9 cellular contexts compared by ENCODE assay signal in the genomic region with DNA sequence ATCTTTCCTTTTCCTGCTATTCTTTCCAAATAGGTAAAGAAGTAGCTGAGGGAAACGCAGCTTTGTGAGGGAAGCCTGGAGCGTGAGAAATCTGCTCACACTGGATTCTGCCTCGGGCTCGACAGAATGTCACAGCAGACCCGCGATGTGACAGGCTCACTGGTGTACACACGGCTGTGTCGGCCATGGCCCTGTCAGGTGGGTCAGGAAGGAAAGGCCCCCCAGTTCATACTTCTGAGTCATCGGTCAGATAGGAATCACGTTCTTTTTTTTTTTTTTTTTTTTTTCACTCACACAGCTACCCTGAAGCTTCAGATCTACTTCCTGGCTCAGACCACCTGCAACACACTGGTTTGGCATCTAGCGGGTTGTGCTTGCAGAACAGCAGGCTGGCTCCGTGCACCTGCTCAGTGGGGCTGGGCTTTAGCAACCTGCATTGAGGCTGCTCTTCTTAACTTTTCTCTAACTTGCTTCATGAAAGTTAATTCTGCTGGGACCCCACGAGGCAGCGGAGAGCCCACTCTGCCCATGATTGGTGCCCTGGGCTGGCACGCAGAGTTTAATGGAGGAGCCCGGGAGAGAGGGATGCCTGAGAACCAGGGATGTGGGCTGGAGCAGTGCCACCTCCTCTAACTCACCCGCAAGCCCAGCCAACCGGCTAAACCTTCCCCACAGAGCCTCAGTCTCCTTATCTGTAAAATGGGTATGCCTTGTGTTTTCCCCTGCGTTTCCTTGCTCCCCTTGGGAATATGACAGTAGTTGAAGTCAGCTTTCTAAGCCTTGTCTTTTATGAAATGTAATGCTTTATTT.
DNase-seq lines count a peak whose midpoint lies in the region; ATAC-seq and TF ChIP-seq lines count a peak whose summit lies in the region.
"Had no signal": no experiment of that assay in that cellular context is flagged by ENCODE, and none has a peak within 500 bp of the region (broad histone marks: within the 10 kb centered on the region; RNA-seq: fewer than 3 reads in every experiment).

No MANE protein-coding gene starts in this region.

- no peaks in the 10 kb centered on the region for H3K79me2 ChIP-seq in MM.1S (ENCODE audit: low read length)

- H3K9me3 ChIP-seq in CD4-positive, alpha-beta memory T cell (ENCODE audit: control insufficient read depth in 1 of 2, low read length in 2 of 2), result no peaks in the 10 kb centered on the region
- H3K9me3 ChIP-seq in MM.1S (replicated peaks; ENCODE audit: insufficient read depth, low read length), result no peaks in the 10 kb centered on the region
- H3K9me3 ChIP-seq in mucosa of rectum (ENCODE audit: control insufficient read depth in 2 of 2, low read length in 2 of 2), result no peaks in the 10 kb centered on the region
- H3K9me3 ChIP-seq in A673 (ENCODE audit: low read depth, low read length, poor library complexity, severe bottlenecking), result no peaks in the 10 kb centered on the region

- H3K27me3 Mint-ChIP-seq in CD4-positive, alpha-beta memory T cell, result no peaks in the 10 kb centered on the region
- H3K27me3 Mint-ChIP-seq in activated T-helper 1 cell treated with anti-CD3 and anti-CD28 coated beads, Interleukin-12 subunit alpha, Interleukin-12 subunit beta, Interleukin-2, Interleukin-4 antibody, amounts not matched to agents 30 ng/mL and 10 ng/mL and 1 ng/mL, durations not matched to agents 14 hours and 24 hours and 36 hours (ENCODE audit: insufficient read depth), result no peaks in the 10 kb centered on the region

- no peaks in the 10 kb centered on the region for H3K9me2 ChIP-seq in MM.1S (replicated peaks; ENCODE audit: insufficient read depth, low read length)

- H3K9me3 Mint-ChIP-seq in CD4-positive, alpha-beta memory T cell, result no peaks in the 10 kb centered on the region
- no peaks in the 10 kb centered on the region for H3K9me3 Mint-ChIP-seq in activated T-helper 1 cell treated with anti-CD3 and anti-CD28 coated beads, Interleukin-12 subunit alpha, Interleukin-12 subunit beta, Interleukin-2, Interleukin-4 antibody, amounts not matched to agents 30 ng/mL and 10 ng/mL and 1 ng/mL, durations not matched to agents 14 hours and 24 hours and 36 hours

- H2AFZ ChIP-seq in MM.1S (ENCODE audit: low read length), result peak overlapping the region; percentile 56; the same call in 1 of the 2 replicates

- peaks cover 86% of the 10 kb centered on the region for H3K4me1 ChIP-seq in CD4-positive, alpha-beta memory T cell (ENCODE audit: insufficient read depth, low read length)
- peaks cover 13% of the 10 kb centered on the region for H3K4me1 ChIP-seq in MM.1S (ENCODE audit: low read length)
- peaks cover 0 to 11% of the 10 kb centered on the region in 2 donors for H3K4me1 ChIP-seq in mucosa of rectum (ENCODE audit: control insufficient read depth in 2 of 2, insufficient read depth in 2 of 2, low read length in 2 of 2)
- no peaks in the 10 kb centered on the region for H3K4me1 ChIP-seq in A673 (ENCODE audit: insufficient read depth, low read length, poor library complexity, severe bottlenecking)

- no peaks in the 10 kb centered on the region for H3K36me3 Mint-ChIP-seq in CD4-positive, alpha-beta memory T cell
- no peaks in the 10 kb centered on the region for H3K36me3 Mint-ChIP-seq in activated T-helper 1 cell treated with anti-CD3 and anti-CD28 coated beads, Interleukin-12 subunit alpha, Interleukin-12 subunit beta, Interleukin-2, Interleukin-4 antibody, amounts not matched to agents 30 ng/mL and 10 ng/mL and 1 ng/mL, durations not matched to agents 14 hours and 24 hours and 36 hours (ENCODE audit: low read depth)

- BruUV-seq in A673 (replicated peaks; lab: Mats Ljungman, UMichigan), result no TSS peak

- peak overlapping the region; percentile 29 to 62 for H3K4me3 ChIP-seq in CD4-positive, alpha-beta memory T cell (ENCODE audit: low read length in 2 of 2)
- H3K4me3 ChIP-seq in MM.1S (ENCODE audit: low read length), result peak overlapping the region; percentile 40; the same call in 1 of the 2 replicates
- H3K4me3 ChIP-seq in mucosa of rectum (ENCODE audit: low read length in 2 of 2), result peak overlapping the region in 1 of 2 donors; percentile 49
- H3K4me3 ChIP-seq in A673 (ENCODE audit: low read depth, low read length, poor library complexity, severe bottlenecking), result no peak overlapping the region

- TF ChIP-seq CTCF in MM.1S (IDR thresholded peaks at IDR 0.05; ENCODE audit: low read length) (no peak), A673 (conservative IDR thresholded peaks at IDR 0.05; ENCODE audit: low read depth, low read length) (no peak)

- peak overlapping the region; percentile 90 for H3K27ac ChIP-seq in CD4-positive, alpha-beta memory T cell (ENCODE audit: low read depth, low read length)
- H3K27ac ChIP-seq in MM.1S (ENCODE audit: low read length) (no peak overlapping the region), mucosa of rectum (ENCODE audit: low read depth in 2 of 2, low read length in 2 of 2) (peak overlapping the region; percentile 54 to 72), A673 (ENCODE audit: low read depth, low read length, poor library complexity, severe bottlenecking) (no peak overlapping the region)

- POLR2A ChIA-PET in CD4-positive, alpha-beta memory T cell (lab: Charles Lee; ENCODE audit: partially characterized antibody), result interaction anchor here (0.6 to 19.6 kb wide), 26 partner anchors 8 to 463 kb away, joined by 3 to 646 read pairs (median 7); a partner anchor contains a TSS
- POLR2A ChIA-PET in A673 (lab: Charles Lee; ENCODE audit: low non-redundant PET), result no interaction called here

- H3K36me3 ChIP-seq in CD4-positive, alpha-beta memory T cell (ENCODE audit: insufficient read depth, low read length), result no peaks in the 10 kb centered on the region
- H3K36me3 ChIP-seq in MM.1S (replicated peaks; ENCODE audit: insufficient read depth, low read length) (no peaks in the 10 kb centered on the region), mucosa of rectum (ENCODE audit: control insufficient read depth in 2 of 2, insufficient read depth in 2 of 2, low read length in 2 of 2) (no peaks in the 10 kb centered on the region), A673 (ENCODE audit: insufficient read depth, low read length, poor library complexity, severe bottlenecking) (no peaks in the 10 kb centered on the region)

- peak overlapping the region; percentile 74 to 86 (median 83) for H3K4me3 Mint-ChIP-seq in CD4-positive, alpha-beta memory T cell
- H3K4me3 Mint-ChIP-seq in activated T-helper 1 cell treated with anti-CD3 and anti-CD28 coated beads, Interleukin-12 subunit alpha, Interleukin-12 subunit beta, Interleukin-2, Interleukin-4 antibody, amounts not matched to agents 30 ng/mL and 10 ng/mL and 1 ng/mL, durations not matched to agents 14 hours and 24 hours and 36 hours, result peak overlapping the region; percentile 76

- H3F3A ChIP-seq in MM.1S (ENCODE audit: insufficient read depth, low read length), result peaks cover 7% of the 10 kb centered on the region; the same call in 1 of the 2 replicates

- intact Hi-C loops in CD4-positive, alpha-beta memory T cell (cut with micrococcal nuclease), result no loop called here
- intact Hi-C loops in activated T-helper 1 cell treated with anti-CD3 and anti-CD28 coated beads, Interleukin-12 subunit alpha, Interleukin-12 subunit beta, Interleukin-2, Interleukin-4 antibody, amounts not matched to agents 30 ng/mL and 10 ng/mL and 1 ng/mL, durations not matched to agents 14 hours and 24 hours and 36 hours (cut with micrococcal nuclease), result loop anchor here (2.0 to 10.0 kb wide), 4 partner anchors 253 to 685 kb away; a partner anchor contains a TSS
- intact Hi-C loops in A673 (cut with micrococcal nuclease; ENCODE audit: unreplicated experiment), result loop anchor here (10.0 kb wide), 1 partner anchor 403 kb away; no protein-coding TSS in a partner anchor

- no peaks in the 10 kb centered on the region for H4K20me1 ChIP-seq in MM.1S (ENCODE audit: insufficient read depth, low read length)

- ATAC-seq in GM21717 (IDR thresholded peaks at IDR 0.05; ENCODE audit: unreplicated experiment), result no peak
- no peak for ATAC-seq in HG02840 (IDR thresholded peaks at IDR 0.05; ENCODE audit: low FRiP score, unreplicated experiment)

- peaks cover 61 to 91% (median 69%) of the 10 kb centered on the region in 4 donors for H3K4me1 Mint-ChIP-seq in CD4-positive, alpha-beta memory T cell
- H3K4me1 Mint-ChIP-seq in activated T-helper 1 cell treated with anti-CD3 and anti-CD28 coated beads, Interleukin-12 subunit alpha, Interleukin-12 subunit beta, Interleukin-2, Interleukin-4 antibody, amounts not matched to agents 30 ng/mL and 10 ng/mL and 1 ng/mL, durations not matched to agents 14 hours and 24 hours and 36 hours (ENCODE audit: low read depth), result peaks cover 71% of the 10 kb centered on the region

- H3K4me2 ChIP-seq in MM.1S (ENCODE audit: low read depth, low read length), result peak overlapping the region; percentile 83; the same call in 1 of the 2 replicates

- H3K27me3 ChIP-seq in CD4-positive, alpha-beta memory T cell (ENCODE audit: insufficient read depth, low read length), result no peaks in the 10 kb centered on the region
- H3K27me3 ChIP-seq in MM.1S (replicated peaks; ENCODE audit: insufficient read depth, low read length) (no peaks in the 10 kb centered on the region; the same call in 1 of the 2 replicates), mucosa of rectum (ENCODE audit: control insufficient read depth in 2 of 2, insufficient read depth in 2 of 2, low read length in 2 of 2) (no peaks in the 10 kb centered on the region), A673 (replicated peaks; ENCODE audit: insufficient read depth, low read depth, low read length, poor library complexity) (no peaks in the 10 kb centered on the region)

- peak overlapping the region; percentile 92 to 97 (median 94) for H3K27ac Mint-ChIP-seq in CD4-positive, alpha-beta memory T cell
- peak overlapping the region; percentile 90 for H3K27ac Mint-ChIP-seq in activated T-helper 1 cell treated with anti-CD3 and anti-CD28 coated beads, Interleukin-12 subunit alpha, Interleukin-12 subunit beta, Interleukin-2, Interleukin-4 antibody, amounts not matched to agents 30 ng/mL and 10 ng/mL and 1 ng/mL, durations not matched to agents 14 hours and 24 hours and 36 hours

- H3K9ac ChIP-seq in MM.1S (ENCODE audit: low read length), result no peak overlapping the region
- peak overlapping the region in 1 of 2 donors; percentile 48 for H3K9ac ChIP-seq in mucosa of rectum (ENCODE audit: low read depth in 1 of 2, low read length in 2 of 2)

- peak; percentile 61 to 86 (median 67) for DNase-seq in CD4-positive, alpha-beta memory T cell
- peak; percentile 51 for DNase-seq in MM.1S
- DNase-seq in activated T-helper 1 cell treated with anti-CD3 and anti-CD28 coated beads, Interleukin-12 subunit alpha, Interleukin-12 subunit beta, Interleukin-2, Interleukin-4 antibody, amounts not matched to agents 30 ng/mL and 10 ng/mL and 1 ng/mL, durations not matched to agents 14 hours and 24 hours and 36 hours (ENCODE audit: low spot score), result peak; percentile 18
- DNase-seq in COR-L47 (lab: John Stamatoyannopoulos, UW), result no peak
- DNase-seq in A673 (ENCODE audit: low spot score), result no peak
- DNase-seq: NCI-H526 treated with DMSO at 0.1 percent for 48 hours had no signal

- CTCF ChIA-PET in CD4-positive, alpha-beta memory T cell (lab: Charles Lee; ENCODE audit: partially characterized antibody), result interaction anchor here (0.6 to 15.8 kb wide), 15 partner anchors 11 to 438 kb away, joined by 3 to 676 read pairs (median 5); a partner anchor contains a TSS
- CTCF ChIA-PET in A673 (lab: Charles Lee), result interaction anchor here (0.5 to 0.6 kb wide), 2 partner anchors 188 to 887 kb away, joined by 4 read pairs; no protein-coding TSS in a partner anchor

Comparison
In these comparisons a context has a peak if more than half of its experiments do, and no peak if none do; other contexts are left out.
1. DNase-seq: peak in CD4-positive, alpha-beta memory T cell (5 of 5), MM.1S (single experiment) and activated T-helper 1 cell treated with anti-CD3 and anti-CD28 coated beads, Interleukin-12 subunit alpha, Interleukin-12 subunit beta, Interleukin-2, Interleukin-4 antibody, amounts not matched to agents 30 ng/mL and 10 ng/mL and 1 ng/mL, durations not matched to agents 14 hours and 24 hours and 36 hours (single experiment); none in COR-L47 (single experiment) and A673 (single experiment).
2. H3K27ac ChIP-seq: peak in CD4-positive, alpha-beta memory T cell (single experiment) and mucosa of rectum (2 of 2); none in MM.1S (single experiment) and A673 (single experiment).